Comparison of ENCODE assay signal across 1 cellular context in genomic region chr1:224402472-224403035, GRCh38.
TF ChIP-seq lines count a peak whose summit lies in the region.

No MANE protein-coding gene starts in this region.

TF ChIP-seq in HepG2, 621 proteins besides CTCF, POLR2A, EP300 and RAD21 (continued from another document):
- TF ChIP-seq ZNF503 (CRISPR knock-in tag; IDR thresholded peaks at IDR 0.05) (no peak), MAFF (IDR thresholded peaks at IDR 0.05; ENCODE audit: low read depth, low read length) (peak; percentile 98), CEBPB (IDR thresholded peaks at IDR 0.05; ENCODE audit: borderline replicate concordance, low read depth, low read length) (no peak)
